Comparison of ENCODE assay signal across 29 cellular contexts in genomic region chr14:51444381-51445000, GRCh38.
DNase-seq lines count a peak whose midpoint lies in the region; ATAC-seq and TF ChIP-seq lines count a peak whose summit lies in the region.
"Had no signal": no experiment of that assay in that cellular context is flagged by ENCODE, and none has a peak within 500 bp of the region (broad histone marks: within the 10 kb centered on the region; RNA-seq: fewer than 3 reads in every experiment).

No MANE protein-coding gene starts in this region.

- H4K12ac ChIP-seq in trophoblast cell (ENCODE audit: low read depth, low read length), result no peak overlapping the region

- TF ChIP-seq CTCF in epithelial cell of esophagus (IDR thresholded peaks at IDR 0.05; ENCODE audit: insufficient read depth, low read depth, low read length, missing control alignments), result no peak

- in situ Hi-C loops in GM23248 (cut with MboI), result no loop called here

- WGBS in GM23248 (ENCODE audit: low coverage in 1 of 2, low lambda C conversion rate in 2 of 2, missing lambda C conversion rate in 2 of 2), 2 experiments, result 93 to 94% methylated on average over 9 of the region's 9 CpGs
- no CpG with 5 or more reads among the region's 9 CpGs for WGBS in trophoblast cell (ENCODE audit: extremely low coverage, insufficient coverage, insufficient read length)

- no peak overlapping the region for H3K4me3 ChIP-seq in GM23248
- no peak overlapping the region for H3K4me3 ChIP-seq in epithelial cell of esophagus (ENCODE audit: low read length)
- H3K4me3 ChIP-seq in trophoblast cell (ENCODE audit: low read depth, low read length), result no peak overlapping the region
- H3K4me3 ChIP-seq: BLaER1 treated with 17β-estradiol and CSF1 and Interleukin-3, amounts not matched to agents 10 nM and 100 nM; heart left ventricle; psoas muscle; sigmoid colon had no signal

- H3K9me3 ChIP-seq in GM23248 (ENCODE audit: low read depth) (no peaks in the 10 kb centered on the region), trophoblast cell (ENCODE audit: insufficient read depth, low read depth, low read length) (no peaks in the 10 kb centered on the region)
- H3K9me3 ChIP-seq: BLaER1 treated with 17β-estradiol and CSF1 and Interleukin-3, amounts not matched to agents 10 nM and 100 nM; heart left ventricle; psoas muscle; sigmoid colon had no signal

- no peak for ATAC-seq in GM18867 (IDR thresholded peaks at IDR 0.05; ENCODE audit: unreplicated experiment)
- ATAC-seq: effector memory CD8-positive, alpha-beta T cell; esophagus mucosa; foreskin keratinocyte; heart left ventricle; natural killer cell; psoas muscle; T-cell had no signal

- no peak overlapping the region for H3K14ac ChIP-seq in trophoblast cell (ENCODE audit: low read length)

- H2AK5ac ChIP-seq in trophoblast cell (ENCODE audit: low read length), result no peak overlapping the region

- DNase-seq in GM23248 (no peak), RPMI7951 (ENCODE audit: low read depth) (peak; percentile 53), epithelial cell of esophagus (ENCODE audit: low read depth) (peak; percentile 38), trophoblast cell (peak in 1 of 2 donors; percentile 32), DMS 273 treated with DMSO at 0.1 percent for 48 hours (lab: John Stamatoyannopoulos, UW) (no peak), NCI-H82 treated with DMSO at 0.1 percent for 48 hours (lab: John Stamatoyannopoulos, UW; ENCODE audit: unreplicated experiment) (no peak)
- no peak for DNase-seq in activated naive CD4-positive, alpha-beta T cell (lab: John Stamatoyannopoulos, UW)
- DNase-seq: activated CD4-positive, alpha-beta T cell treated with anti-CD3 and anti-CD28 coated beads for 48 hours; cortex of kidney; DMS79; effector memory CD8-positive, alpha-beta T cell; GF-D8; heart left ventricle; islet precursor cell; KBM-7; natural killer cell; NCI-H1436; NCI-H2081; NCI-H2227 treated with DMSO at 0.1 percent for 48 hours; NCI-H69; psoas muscle; sigmoid colon; stimulated activated CD4-positive, alpha-beta T cell treated with anti-CD3 and anti-CD28 coated beads, Interleukin-15, amount 100 ng/mL, for 24 hours; stimulated activated CD4-positive, alpha-beta T cell treated with anti-CD3 and anti-CD28 coated beads, Interleukin-4, amount 100 ng/mL, for 4 hours; T-cell had no signal

- H3K9ac ChIP-seq in GM23248, result no peak overlapping the region
- H3K9ac ChIP-seq in trophoblast cell (ENCODE audit: low read length), result no peak overlapping the region
- H3K9ac ChIP-seq: BLaER1 treated with 17β-estradiol and CSF1 and Interleukin-3, amounts not matched to agents 10 nM and 100 nM had no signal

- H3K79me2 ChIP-seq in GM23248 (ENCODE audit: insufficient read depth), result no peaks in the 10 kb centered on the region
- H3K79me2 ChIP-seq in trophoblast cell (ENCODE audit: control insufficient read depth, insufficient read depth, low read length, poor library complexity), result peaks cover 2% of the 10 kb centered on the region

- H4K91ac ChIP-seq in trophoblast cell (ENCODE audit: low read depth, low read length), result peak overlapping the region; percentile 52

- no peaks in the 10 kb centered on the region for H3K36me3 ChIP-seq in GM23248 (ENCODE audit: low read depth)
- no peaks in the 10 kb centered on the region for H3K36me3 ChIP-seq in trophoblast cell (ENCODE audit: control insufficient read depth in 1 of 2, insufficient read depth in 2 of 2, low read length in 2 of 2)
- H3K36me3 ChIP-seq: BLaER1 treated with 17β-estradiol and CSF1 and Interleukin-3, amounts not matched to agents 10 nM and 100 nM; heart left ventricle; sigmoid colon had no signal

- H4K8ac ChIP-seq in trophoblast cell (ENCODE audit: low read depth, low read length), result no peak overlapping the region

- H2BK120ac ChIP-seq in trophoblast cell (ENCODE audit: insufficient read depth, low read length, poor library complexity), result no peak overlapping the region

- no peak overlapping the region for H3K23ac ChIP-seq in trophoblast cell (ENCODE audit: low read length)

- no peak overlapping the region for H2AFZ ChIP-seq in GM23248
- no peak overlapping the region for H2AFZ ChIP-seq in trophoblast cell (ENCODE audit: insufficient read depth, low read length, poor library complexity)

- peaks cover 46% of the 10 kb centered on the region for H3F3A ChIP-seq in GM23248 (ENCODE audit: insufficient read depth)

- peaks cover 3% of the 10 kb centered on the region for H3K79me1 ChIP-seq in trophoblast cell (ENCODE audit: low read length)

- H3K27ac ChIP-seq in GM23248, result peak overlapping the region; percentile 93
- no peak overlapping the region for H3K27ac ChIP-seq in trophoblast cell (ENCODE audit: low read depth, low read length)
- H3K27ac ChIP-seq: BLaER1 treated with 17β-estradiol and CSF1 and Interleukin-3, amounts not matched to agents 10 nM and 100 nM; heart left ventricle; psoas muscle; sigmoid colon had no signal

- H2BK12ac ChIP-seq in trophoblast cell (ENCODE audit: low read length), result peak overlapping the region; percentile 54

- no peaks in the 10 kb centered on the region for H3K9me2 ChIP-seq in GM23248 (ENCODE audit: insufficient read depth)

- H3K4me2 ChIP-seq in GM23248 (ENCODE audit: unreplicated experiment), result no peak overlapping the region
- H3K4me2 ChIP-seq in trophoblast cell (ENCODE audit: low read length), result no peak overlapping the region
- H3K4me2 ChIP-seq: BLaER1 treated with 17β-estradiol and CSF1 and Interleukin-3, amounts not matched to agents 10 nM and 100 nM had no signal

- H3K4me1 ChIP-seq in GM23248 (ENCODE audit: insufficient read depth) (peaks cover 62% of the 10 kb centered on the region), trophoblast cell (ENCODE audit: control insufficient read depth in 1 of 2, insufficient read depth in 2 of 2, low read length in 2 of 2) (peaks cover 6 to 13% of the 10 kb centered on the region in 2 experiments)
- H3K4me1 ChIP-seq: BLaER1 treated with 17β-estradiol and CSF1 and Interleukin-3, amounts not matched to agents 10 nM and 100 nM; psoas muscle had no signal

- H3K27me3 ChIP-seq in GM23248 (replicated peaks; ENCODE audit: insufficient read depth) (no peaks in the 10 kb centered on the region), trophoblast cell (ENCODE audit: insufficient read depth, low read length) (no peaks in the 10 kb centered on the region)
- H3K27me3 ChIP-seq: BLaER1 treated with 17β-estradiol and CSF1 and Interleukin-3, amounts not matched to agents 10 nM and 100 nM; foreskin keratinocyte; heart left ventricle; sigmoid colon had no signal

- no peak overlapping the region for H3K4ac ChIP-seq in trophoblast cell (ENCODE audit: low read depth, low read length)

- no peak overlapping the region for H2BK5ac ChIP-seq in trophoblast cell (ENCODE audit: low read depth, low read length, poor library complexity)

- H3K18ac ChIP-seq in trophoblast cell (ENCODE audit: low read length), result no peak overlapping the region

- H4K20me1 ChIP-seq in GM23248 (ENCODE audit: insufficient read depth), result no peaks in the 10 kb centered on the region
- H4K20me1 ChIP-seq: BLaER1 treated with 17β-estradiol and CSF1 and Interleukin-3, amounts not matched to agents 10 nM and 100 nM had no signal

Comparison
In these comparisons a context has a peak if more than half of its experiments do, and no peak if none do; other contexts are left out.
1. DNase-seq: peak in RPMI7951 (single experiment) and epithelial cell of esophagus (single experiment); none in GM23248 (single experiment), DMS 273 treated with DMSO at 0.1 percent for 48 hours (single experiment), NCI-H82 treated with DMSO at 0.1 percent for 48 hours (single experiment) and activated naive CD4-positive, alpha-beta T cell (0 of 4).